ENCODE assay signal across 21 cellular contexts in genomic region chr5:116637149-116637740, GRCh38.
"Had no signal": no experiment of that assay in that cellular context is flagged by ENCODE, and none has a peak within 500 bp of the region (broad histone marks: within the 10 kb centered on the region; RNA-seq: fewer than 3 reads in every experiment).

No MANE protein-coding gene starts in this region.

- H3K9me3 Mint-ChIP-seq: IgD-negative memory B cell had no signal

- ATAC-seq: K562 had no signal

- H3K4me3 Mint-ChIP-seq: IgD-negative memory B cell had no signal

- H3K4me1 Mint-ChIP-seq: IgD-negative memory B cell had no signal

- H3K4me2 ChIP-seq: KMS-11 had no signal

- H3K36me3 Mint-ChIP-seq: IgD-negative memory B cell had no signal

- H3K27me3 ChIP-seq: SJCRH30 had no signal

- H3K27ac ChIP-seq: HL-60, KMS-11, SJCRH30 had no signal

- H3K36me3 ChIP-seq: SJCRH30 had no signal

- H3K4me3 ChIP-seq: K562, SJCRH30 had no signal

- DNase-seq: Kasumi-1, MM.1S, NCI-H1092 treated with DMSO at 0.1 percent for 48 hours, NCI-H1436, NCI-H187, NCI-H2029, NCI-H2081 treated with DMSO at 0.1 percent for 48 hours, NCI-H2171, NCI-H226, NCI-H446, NCI-H510A, NCI-H524 treated with DMSO at 0.1 percent for 48 hours, NCI-H69, NCI-H774, RPMI8226, SHP77 treated with DMSO at 0.1 percent for 48 hours, SJCRH30 had no signal
